Comparison of ENCODE assay signal across 9 cellular contexts in genomic region chr9:112361602-112362001, GRCh38. TPM values are rescaled to one million over a fixed set of nuclear protein-coding genes. Genes with fewer than 3 reads are reported as not detected.
DNase-seq lines count a peak whose midpoint lies in the region; ATAC-seq and TF ChIP-seq lines count a peak whose summit lies in the region.
"Had no signal": no experiment of that assay in that cellular context is flagged by ENCODE, and none has a peak within 500 bp of the region (broad histone marks: within the 10 kb centered on the region; RNA-seq: fewer than 3 reads in every experiment).

No MANE protein-coding gene starts in this region.

- H3K9me3 Mint-ChIP-seq in WTC11: peaks cover 17% of the 10 kb centered on the region

- no peaks in the 10 kb centered on the region for H3K9me3 ChIP-seq in right atrium auricular region
- H3K9me3 ChIP-seq in testis: no peaks in the 10 kb centered on the region
- H3K9me3 ChIP-seq in aorta (ENCODE audit: control insufficient read depth, low read length): no peaks in the 10 kb centered on the region

- CTCF ChIA-PET in WTC11 (lab: Charles Lee): interaction anchor here (1.0 to 2.9 kb wide), 6 partner anchors 10 to 268 kb away, joined by 3 to 21 read pairs (median 5); partner anchors contain the start of gene HSDL2

- intact Hi-C loops in testis (cut with DNase I; ENCODE audit: low total_unique reads) (no loop called here), aorta (cut with DNase I) (loop anchor here (1.0 to 5.0 kb wide), 3 partner anchors 194 to 264 kb away; no protein-coding TSS in a partner anchor), posterior cingulate gyrus (cut with DNase I) (loop anchor here (2.0 to 10.0 kb wide), 2 partner anchors 275 to 597 kb away; no protein-coding TSS in a partner anchor)

- WGBS in testis, 2 donors: 32 to 45% methylated on average over 4 of the region's 4 CpGs
- 5 to 6% methylated on average over 4 of the region's 4 CpGs for WGBS in aorta, 2 donors

- H3K27me3 Mint-ChIP-seq in WTC11 (ENCODE audit: low read depth): no peaks in the 10 kb centered on the region

- no peak for TF ChIP-seq POLR2A in testis (IDR thresholded peaks at IDR 0.05)

- H3K4me3 ChIP-seq in right atrium auricular region (no peak overlapping the region), testis (no peak overlapping the region), aorta (ENCODE audit: low read length in 2 of 2) (no peak overlapping the region)
- H3K4me3 ChIP-seq: BLaER1 had no signal

- H3K27ac ChIP-seq in right atrium auricular region (no peak overlapping the region), testis (no peak overlapping the region), aorta (ENCODE audit: low read depth in 1 of 2, low read length in 2 of 2) (no peak overlapping the region)
- H3K27ac ChIP-seq: BLaER1 had no signal

- H3K27me3 ChIP-seq in right atrium auricular region (no peaks in the 10 kb centered on the region), testis (no peaks in the 10 kb centered on the region), aorta (ENCODE audit: control insufficient read depth in 1 of 2, insufficient read depth in 2 of 2, low read length in 1 of 2) (no peaks in the 10 kb centered on the region)
- H3K27me3 ChIP-seq: BLaER1 had no signal

- no peaks in the 10 kb centered on the region for H3K36me3 ChIP-seq in right atrium auricular region
- no peaks in the 10 kb centered on the region for H3K36me3 ChIP-seq in testis (ENCODE audit: low read depth, missing control alignments)
- H3K36me3 ChIP-seq in aorta (ENCODE audit: control insufficient read depth in 1 of 2, insufficient read depth in 2 of 2, low read length in 1 of 2): no peaks in the 10 kb centered on the region

- no peak for ATAC-seq in WTC11
- ATAC-seq in aorta (ENCODE audit: low FRiP score): no peak

- peak; percentile 36 for DNase-seq in DMS79 treated with DMSO at 0.1 percent for 48 hours (lab: John Stamatoyannopoulos, UW)
- DNase-seq in DMS79 (lab: John Stamatoyannopoulos, UW): no peak
- peak; percentile 74 for DNase-seq in NAMALWA (ENCODE audit: low spot score)
- DNase-seq in WTC11 (ENCODE audit: low spot score): no peak
- no peak for DNase-seq in right atrium auricular region (ENCODE audit: low spot score)
- no peak for DNase-seq in testis
- DNase-seq in aorta: no peak
- DNase-seq in posterior cingulate gyrus: no peak

- POLR2A ChIA-PET in WTC11 (lab: Charles Lee): no interaction called here

- no peak overlapping the region for H3K27ac Mint-ChIP-seq in WTC11

- H3K4me1 ChIP-seq in right atrium auricular region: no peaks in the 10 kb centered on the region
- H3K4me1 ChIP-seq in testis: no peaks in the 10 kb centered on the region
- H3K4me1 ChIP-seq in aorta (ENCODE audit: control insufficient read depth in 1 of 2, insufficient read depth in 2 of 2, low read length in 2 of 2): no peaks in the 10 kb centered on the region
- H3K4me1 ChIP-seq: BLaER1 had no signal

- no peaks in the 10 kb centered on the region for H3K4me1 Mint-ChIP-seq in WTC11

- TF ChIP-seq CTCF in WTC11 (IDR thresholded peaks at IDR 0.05) (peak; percentile 43), right atrium auricular region (IDR thresholded peaks at IDR 0.05) (peak; percentile 36 to 74), testis (IDR thresholded peaks at IDR 0.05) (peak; percentile 59 to 85 (median 67))

- H3K4me3 Mint-ChIP-seq in WTC11: no peak overlapping the region

- H3K36me3 Mint-ChIP-seq in WTC11: peaks cover 10% of the 10 kb centered on the region

TF ChIP-seq in WTC11, 78 proteins besides CTCF, POLR2A, EP300 and RAD21:
- TF ChIP-seq ATF3 (CRISPR knock-in tag; conservative IDR thresholded peaks at IDR 0.05) (no peak), SMAD4 (CRISPR knock-in tag; IDR thresholded peaks at IDR 0.05) (no peak), ZNF219 (CRISPR knock-in tag; IDR thresholded peaks at IDR 0.05; ENCODE audit: borderline replicate concordance) (no peak), RELA (CRISPR knock-in tag; IDR thresholded peaks at IDR 0.05; ENCODE audit: borderline replicate concordance) (no peak), TEAD4 (CRISPR knock-in tag; IDR thresholded peaks at IDR 0.05) (no peak), FOXP4 (CRISPR knock-in tag; IDR thresholded peaks at IDR 0.05) (no peak)
- TF ChIP-seq, protein P1, sequence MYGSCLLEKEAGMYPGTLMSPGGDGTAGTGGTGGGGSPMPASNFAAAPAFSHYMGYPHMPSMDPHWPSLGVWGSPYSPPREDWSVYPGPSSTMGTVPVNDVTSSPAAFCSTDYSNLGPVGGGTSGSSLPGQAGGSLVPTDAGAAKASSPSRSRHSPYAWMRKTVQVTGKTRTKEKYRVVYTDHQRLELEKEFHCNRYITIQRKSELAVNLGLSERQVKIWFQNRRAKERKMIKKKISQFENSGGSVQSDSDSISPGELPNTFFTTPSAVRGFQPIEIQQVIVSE (CRISPR knock-in tag; IDR thresholded peaks at IDR 0.05; ENCODE audit: borderline replicate concordance): no peak
- TF ChIP-seq, protein P2, sequence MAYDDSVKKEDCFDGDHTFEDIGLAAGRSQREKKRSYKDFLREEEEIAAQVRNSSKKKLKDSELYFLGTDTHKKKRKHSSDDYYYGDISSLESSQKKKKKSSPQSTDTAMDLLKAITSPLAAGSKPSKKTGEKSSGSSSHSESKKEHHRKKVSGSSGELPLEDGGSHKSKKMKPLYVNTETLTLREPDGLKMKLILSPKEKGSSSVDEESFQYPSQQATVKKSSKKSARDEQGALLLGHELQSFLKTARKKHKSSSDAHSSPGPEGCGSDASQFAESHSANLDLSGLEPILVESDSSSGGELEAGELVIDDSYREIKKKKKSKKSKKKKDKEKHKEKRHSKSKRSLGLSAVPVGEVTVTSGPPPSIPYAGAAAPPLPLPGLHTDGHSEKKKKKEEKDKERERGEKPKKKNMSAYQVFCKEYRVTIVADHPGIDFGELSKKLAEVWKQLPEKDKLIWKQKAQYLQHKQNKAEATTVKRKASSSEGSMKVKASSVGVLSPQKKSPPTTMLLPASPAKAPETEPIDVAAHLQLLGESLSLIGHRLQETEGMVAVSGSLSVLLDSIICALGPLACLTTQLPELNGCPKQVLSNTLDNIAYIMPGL (CRISPR knock-in tag; IDR thresholded peaks at IDR 0.05): no peak

RNA-seq across cellular contexts. Expression of gene HSDL2, which starts 18.3 kb away (rescaled TPM):
- 13.8 to 15.3 TPM (median 14.3 TPM) in 3 replicates for total RNA-seq in WTC11 (2021)
- 100 to 1,000 TPM in 1 of 2 donors, 10 to 100 TPM in 1; 93.0 to 127 TPM for total RNA-seq in right atrium auricular region
- 10 to 100 TPM; 23.0 to 24.0 TPM for total RNA-seq in testis
- polyA plus RNA-seq in testis (ENCODE audit: insufficient read depth, low read depth, low replicate concordance): 36.0 TPM
- total RNA-seq in aorta: 10 to 100 TPM; 30.4 to 42.0 TPM
- 10 to 100 TPM; 27.6 to 37.6 TPM for polyA plus RNA-seq in aorta

RNA-seq across cellular contexts. Expression of gene PTBP3, which starts 28.2 kb away (rescaled TPM):
- total RNA-seq in WTC11 (2021) (97.5 to 108 TPM (median 100 TPM) in 3 replicates), right atrium auricular region (10 to 100 TPM; 11.6 to 18.2 TPM), testis (100 to 1,000 TPM; 172 to 199 TPM), aorta (10 to 100 TPM; 39.6 to 74.1 TPM)
- polyA plus RNA-seq in testis (ENCODE audit: insufficient read depth, low read depth, low replicate concordance) (44.1 TPM), aorta (10 to 100 TPM in 1 of 2 donors, 1 to 10 TPM in 1; 5.2 to 12.9 TPM)

Comparison
In these comparisons a context has a peak if more than half of its experiments do, and no peak if none do; other contexts are left out.
1. DNase-seq: peak in DMS79 treated with DMSO at 0.1 percent for 48 hours (single experiment) and NAMALWA (single experiment); none in DMS79 (single experiment), WTC11 (single experiment), right atrium auricular region (single experiment), testis (single experiment), aorta (0 of 2) and posterior cingulate gyrus (0 of 10).
2. Peak in every context shown above with its lines, with median percentiles within 50 percentile points of each other: CTCF ChIP-seq.